1 cellular context compared by ENCODE assay signal in the genomic region with DNA sequence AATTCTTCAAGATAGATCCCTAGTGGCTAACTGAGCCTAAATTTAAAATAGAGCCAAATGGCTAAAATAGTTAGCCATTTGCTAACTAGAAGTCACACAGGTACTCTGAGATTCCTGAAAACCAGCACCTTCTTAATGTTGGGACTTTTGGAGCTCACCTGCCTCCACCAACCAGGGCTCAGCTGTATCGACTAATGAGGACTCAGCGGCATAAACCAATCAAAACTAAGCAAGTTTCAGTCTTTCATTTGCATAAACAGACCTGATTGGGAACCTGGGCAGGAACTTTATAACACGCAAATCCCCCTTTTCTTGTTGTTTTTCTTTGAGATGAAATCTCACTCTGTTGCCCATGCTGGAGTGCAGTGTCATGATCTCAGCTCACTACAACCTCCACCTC.
TF ChIP-seq lines count a peak whose summit lies in the region.

No MANE protein-coding gene starts in this region.

TF ChIP-seq in HEK293T, 16 proteins besides CTCF, POLR2A, EP300 and RAD21:
- TF ChIP-seq LEF1 (IDR thresholded peaks at IDR 0.05; ENCODE audit: borderline replicate concordance) (no peak), FOXA1 (IDR thresholded peaks at IDR 0.05) (no peak), ELF4 (IDR thresholded peaks at IDR 0.05) (no peak), HDGF (IDR thresholded peaks at IDR 0.05; ENCODE audit: borderline replicate concordance) (no peak), CTBP1 (IDR thresholded peaks at IDR 0.05; ENCODE audit: borderline replicate concordance) (no peak), FOXK2 (IDR thresholded peaks at IDR 0.05) (no peak), ARNT (IDR thresholded peaks at IDR 0.05) (no peak), SP1 (IDR thresholded peaks at IDR 0.05) (no peak), PKNOX1 (IDR thresholded peaks at IDR 0.05) (no peak), BHLHE40 (IDR thresholded peaks at IDR 0.05; ENCODE audit: borderline replicate concordance) (no peak), FOXM1 (IDR thresholded peaks at IDR 0.05; ENCODE audit: borderline replicate concordance) (no peak), SUZ12 (IDR thresholded peaks at IDR 0.05) (no peak), ZNF384 (IDR thresholded peaks at IDR 0.05) (no peak), TARDBP (IDR thresholded peaks at IDR 0.05) (no peak), L3MBTL2 (conservative IDR thresholded peaks at IDR 0.05) (no peak), NFRKB (IDR thresholded peaks at IDR 0.05) (no peak)
